ENCODE assay signal across 8 cellular contexts in genomic region chr14:58280954-58281787, GRCh38. TPM values are rescaled to one million over a fixed set of nuclear protein-coding genes. Genes with fewer than 3 reads are reported as not detected.
DNase-seq lines count a peak whose midpoint lies in the region; ATAC-seq and TF ChIP-seq lines count a peak whose summit lies in the region.

No MANE protein-coding gene starts in this region.

- peaks cover 82% of the 10 kb centered on the region; the same call in 1 of the 2 replicates for H3K36me3 ChIP-seq in Karpas-422 (ENCODE audit: insufficient read depth, low read length)

- H3K9me3 Mint-ChIP-seq in IgD-negative memory B cell (no peaks in the 10 kb centered on the region), progenitor cell of endocrine pancreas (ENCODE audit: low read depth) (no peaks in the 10 kb centered on the region)
- no peaks in the 10 kb centered on the region for H3K9me3 Mint-ChIP-seq in activated naive CD4-positive, alpha-beta T cell treated with anti-CD3 and anti-CD28 coated beads, Interleukin-2, amount 50 U/mL, for 72 hours

- DNase-seq in ACHN (peak; percentile 94), germinal center (ENCODE audit: low spot score) (peak; percentile 2), progenitor cell of endocrine pancreas (ENCODE audit: low spot score, unreplicated experiment) (no peak), GOT3 (lab: John Stamatoyannopoulos, UW) (no peak), Karpas-422 (no peak)
- DNase-seq in activated naive CD4-positive, alpha-beta T cell treated with anti-CD3 and anti-CD28 coated beads, Interleukin-2, amount 50 U/mL, for 72 hours (ENCODE audit: low spot score in 2 of 2): peak in 1 of 2 donors; percentile 30

- in situ Hi-C loops in ACHN (cut with HindIII; ENCODE audit: low pct_ligation_motif_present, low pct_unique_long_range_greater_than_20kb, low sequenced_read_pairs): no loop called here

- no peak for TF ChIP-seq CTCF in progenitor cell of endocrine pancreas (IDR thresholded peaks at IDR 0.05; ENCODE audit: unreplicated experiment)

- no peak overlapping the region for H3K27ac ChIP-seq in Karpas-422 (ENCODE audit: low read length)

- peaks cover 13% of the 10 kb centered on the region; the same call in 1 of the 2 replicates for H4K20me1 ChIP-seq in Karpas-422 (ENCODE audit: insufficient read depth, low read depth, low read length)

- H2AFZ ChIP-seq in Karpas-422 (ENCODE audit: low read length): no peak overlapping the region

- H3K4me1 Mint-ChIP-seq in IgD-negative memory B cell (peaks cover 21 to 38% (median 31%) of the 10 kb centered on the region in 3 donors), progenitor cell of endocrine pancreas (ENCODE audit: low read depth) (peaks cover 17% of the 10 kb centered on the region)

- H3K4me2 ChIP-seq in Karpas-422 (ENCODE audit: low read depth, low read length, poor library complexity, severe bottlenecking): no peak overlapping the region

- peaks cover 9% of the 10 kb centered on the region for H3K4me1 ChIP-seq in Karpas-422 (ENCODE audit: low read length)

- no peaks in the 10 kb centered on the region for H3K27me3 ChIP-seq in Karpas-422 (ENCODE audit: low read length)

- no peaks in the 10 kb centered on the region for H3K27me3 Mint-ChIP-seq in IgD-negative memory B cell
- no peaks in the 10 kb centered on the region for H3K27me3 Mint-ChIP-seq in progenitor cell of endocrine pancreas

- no peaks in the 10 kb centered on the region for H3K9me3 ChIP-seq in Karpas-422 (ENCODE audit: low read length)

- no peak overlapping the region for H3K9ac ChIP-seq in Karpas-422 (ENCODE audit: low read length)

- H3K9me2 ChIP-seq in Karpas-422 (replicated peaks; ENCODE audit: insufficient read depth, low read length): no peaks in the 10 kb centered on the region

- H3K79me2 ChIP-seq in Karpas-422 (ENCODE audit: low read length): peaks cover 100% of the 10 kb centered on the region

- H3K36me3 Mint-ChIP-seq in IgD-negative memory B cell (peaks cover 2% of the 10 kb centered on the region), progenitor cell of endocrine pancreas (ENCODE audit: insufficient read depth) (peaks cover 20% of the 10 kb centered on the region)
- H3K36me3 Mint-ChIP-seq in activated naive CD4-positive, alpha-beta T cell treated with anti-CD3 and anti-CD28 coated beads, Interleukin-2, amount 50 U/mL, for 72 hours: peaks cover 13 to 56% of the 10 kb centered on the region in 2 donors

- no peak overlapping the region for H3K4me3 ChIP-seq in Karpas-422 (ENCODE audit: low read length)

- peak overlapping the region; percentile 79 to 94 (median 88) for H3K27ac Mint-ChIP-seq in IgD-negative memory B cell
- peak overlapping the region; percentile 88 to 99 for H3K27ac Mint-ChIP-seq in activated naive CD4-positive, alpha-beta T cell treated with anti-CD3 and anti-CD28 coated beads, Interleukin-2, amount 50 U/mL, for 72 hours
- peak overlapping the region; percentile 91 for H3K27ac Mint-ChIP-seq in progenitor cell of endocrine pancreas

- ATAC-seq in GM18907 (IDR thresholded peaks at IDR 0.05; ENCODE audit: unreplicated experiment): peak; percentile 63
- peak; percentile 87 to 90 for ATAC-seq in activated naive CD4-positive, alpha-beta T cell treated with anti-CD3 and anti-CD28 coated beads, Interleukin-2, amount 50 U/mL, for 72 hours

- H3K4me3 Mint-ChIP-seq in IgD-negative memory B cell (peak overlapping the region in 3 of 4 donors; percentile 39 to 84 (median 72)), progenitor cell of endocrine pancreas (ENCODE audit: low read depth) (no peak overlapping the region)

RNA-seq across cellular contexts. Expression of gene ARID4A, which starts 17.2 kb away (rescaled TPM):
- 37.1 TPM for polyA plus RNA-seq in IgD-negative memory B cell
- 10 to 100 TPM; 27.3 to 30.4 TPM for total RNA-seq in activated naive CD4-positive, alpha-beta T cell treated with anti-CD3 and anti-CD28 coated beads, Interleukin-2, amount 50 U/mL, for 72 hours
- total RNA-seq in progenitor cell of endocrine pancreas: 31.5 and 35.1 TPM in 2 replicates
- total RNA-seq in Karpas-422 (2014; rRNA removed; shearing (Covaris generic); ENCODE audit: low replicate concordance): 36.3 and 37.9 TPM in 2 replicates

RNA-seq across cellular contexts. Expression of gene PSMA3, which starts 36.5 kb away (rescaled TPM):
- polyA plus RNA-seq in IgD-negative memory B cell: 120 TPM
- total RNA-seq in activated naive CD4-positive, alpha-beta T cell treated with anti-CD3 and anti-CD28 coated beads, Interleukin-2, amount 50 U/mL, for 72 hours: 100 to 1,000 TPM; 252 to 310 TPM
- total RNA-seq in progenitor cell of endocrine pancreas: 197 and 216 TPM in 2 replicates
- 121 and 169 TPM in 2 replicates for total RNA-seq in Karpas-422 (2014; rRNA removed; shearing (Covaris generic); ENCODE audit: low replicate concordance)

Comparison
In these comparisons a context has a peak if more than half of its experiments do, and no peak if none do; other contexts are left out.
1. DNase-seq: peak in ACHN (single experiment) and germinal center (single experiment); none in progenitor cell of endocrine pancreas (single experiment), GOT3 (single experiment) and Karpas-422 (single experiment).
2. Peak in every context shown above with its lines, with median percentiles within 50 percentile points of each other: H3K27ac Mint-ChIP-seq.